22 cellular contexts compared by ENCODE assay signal in the genomic region with DNA sequence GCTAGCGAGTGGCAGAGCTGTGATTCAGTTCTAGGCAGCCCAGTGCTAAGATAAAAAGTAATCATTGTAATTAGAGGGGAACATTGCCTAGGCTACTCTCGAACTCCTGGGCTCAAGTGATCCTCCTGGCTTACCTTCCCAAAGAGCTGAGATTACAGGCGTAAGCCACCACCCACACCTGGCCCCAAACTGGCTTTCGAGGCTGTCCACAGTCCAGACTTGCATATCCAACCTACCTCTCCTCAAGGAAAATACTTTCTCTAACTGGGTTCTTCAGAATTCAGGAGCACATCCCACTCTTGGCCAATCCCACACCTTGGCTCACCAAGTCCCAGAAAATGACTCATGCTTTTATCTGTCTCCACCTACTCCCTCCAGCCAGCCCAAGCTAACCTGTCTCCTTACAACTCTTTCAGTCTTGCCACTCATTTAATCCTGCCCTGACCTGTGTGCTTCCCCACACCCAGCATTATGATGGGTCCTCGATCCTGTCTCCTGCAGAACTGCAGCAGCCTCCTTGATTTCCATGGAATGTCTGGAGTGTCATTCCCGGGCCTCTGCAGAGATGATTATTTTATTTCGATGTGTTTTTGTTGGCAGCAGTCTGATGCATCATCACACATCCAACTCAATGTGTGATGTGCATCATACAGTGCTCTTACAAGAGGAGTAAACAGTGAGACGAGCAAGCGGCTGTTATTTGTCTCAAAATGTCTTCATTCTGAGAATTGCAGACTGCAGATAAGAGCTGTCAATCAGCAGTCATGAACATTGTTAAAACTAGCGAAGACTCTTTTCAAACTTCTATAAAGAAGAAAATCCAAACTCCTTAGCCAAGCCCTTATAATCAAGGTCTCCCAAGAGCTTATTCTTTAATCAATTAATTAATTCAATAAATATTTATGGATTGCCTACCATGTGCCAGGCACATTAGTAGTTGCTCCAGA.
DNase-seq lines count a peak whose midpoint lies in the region; ATAC-seq and TF ChIP-seq lines count a peak whose summit lies in the region.
"Had no signal": no experiment of that assay in that cellular context is flagged by ENCODE, and none has a peak within 500 bp of the region (broad histone marks: within the 10 kb centered on the region; RNA-seq: fewer than 3 reads in every experiment).

No MANE protein-coding gene starts in this region.

- POLR2A ChIA-PET in HEK293T (lab: Yijun Ruan, JAX), result no interaction called here

- CTCF ChIA-PET in HEK293T (lab: Yijun Ruan, JAX), result no interaction called here

- no peak for TF ChIP-seq CTCF in RWPE2 (IDR thresholded peaks at IDR 0.05; ENCODE audit: poor library complexity, severe bottlenecking)

- DNase-seq in HEK293T (ENCODE audit: extremely low spot score) (no peak), RWPE2 (ENCODE audit: low spot score) (no peak), epithelial cell of prostate (ENCODE audit: low read depth, low spot score) (peak; percentile 16), superior temporal gyrus (ENCODE audit: extremely low spot score) (peak; percentile 30), substantia nigra (lab: John Stamatoyannopoulos, UW) (no peak)
- no peak for DNase-seq in stimulated activated CD4-positive, alpha-beta T cell treated with anti-CD3 and anti-CD28 coated beads, Interleukin-2, amount 100 ng/mL, for 24 hours
- DNase-seq: activated CD4-positive, alpha-beta T cell treated with anti-CD3 and anti-CD28 coated beads, Interleukin-2, amount 50 U/mL, for 4 hours; CD8-positive, alpha-beta memory T cell; DMS53; heart left ventricle; Kasumi-1; NCI-H1105; NCI-H524; NK-92 treated with Interleukin-12 subunit alpha and Interleukin-12 subunit beta, amount 100 ng/mL, for 24 hours; stimulated activated CD4-positive, alpha-beta T cell treated with anti-CD3 and anti-CD28 coated beads, Interleukin-1b, Interleukin-23, amount 100 ng/mL, for 48 hours had no signal

- no peak overlapping the region for H3K4me3 ChIP-seq in RWPE2 (ENCODE audit: severe bottlenecking)
- H3K4me3 ChIP-seq: breast epithelium, GM12878, heart left ventricle, skin epidermis, thoracic aorta had no signal

- H3K36me3 ChIP-seq in RWPE2 (ENCODE audit: low read depth), result no peaks in the 10 kb centered on the region
- H3K36me3 ChIP-seq: breast epithelium, heart left ventricle, thoracic aorta had no signal

- H3K27ac ChIP-seq in RWPE2 (ENCODE audit: poor library complexity, severe bottlenecking), result no peak overlapping the region
- no peak overlapping the region for H3K27ac ChIP-seq in epithelial cell of prostate
- no peak overlapping the region for H3K27ac ChIP-seq in substantia nigra (ENCODE audit: low read depth, low read length, poor library complexity, severe bottlenecking)
- H3K27ac ChIP-seq: breast epithelium, heart left ventricle, thoracic aorta had no signal

- H3K27me3 ChIP-seq in RWPE2 (ENCODE audit: insufficient read depth, poor library complexity, severe bottlenecking), result no peaks in the 10 kb centered on the region
- H3K27me3 ChIP-seq: breast epithelium, heart left ventricle had no signal

- ATAC-seq in RWPE2 (ENCODE audit: low read depth), result peak; percentile 85
- ATAC-seq in HG03175 (IDR thresholded peaks at IDR 0.05; ENCODE audit: unreplicated experiment), result no peak
- ATAC-seq: GM12878; heart left ventricle; stimulated activated memory B cell treated with anti-CD40 and anti-IgM and Interleukin-4, amounts not matched to agents 10 μg/mL and 1 μg/mL and 100 μg/mL, for 72 hours; WTC11 had no signal

- no peaks in the 10 kb centered on the region for H3K4me1 ChIP-seq in RWPE2 (ENCODE audit: insufficient read depth, poor library complexity, severe bottlenecking)
- H3K4me1 ChIP-seq: breast epithelium had no signal

- no peaks in the 10 kb centered on the region for H3K9me3 ChIP-seq in RWPE2 (ENCODE audit: severe bottlenecking)
- H3K9me3 ChIP-seq: breast epithelium, heart left ventricle, thoracic aorta had no signal

TF ChIP-seq in HEK293T, 16 proteins besides CTCF, POLR2A, EP300 and RAD21:
- no peak for TF ChIP-seq ZNF384 (IDR thresholded peaks at IDR 0.05)
- TF ChIP-seq, protein P1, sequence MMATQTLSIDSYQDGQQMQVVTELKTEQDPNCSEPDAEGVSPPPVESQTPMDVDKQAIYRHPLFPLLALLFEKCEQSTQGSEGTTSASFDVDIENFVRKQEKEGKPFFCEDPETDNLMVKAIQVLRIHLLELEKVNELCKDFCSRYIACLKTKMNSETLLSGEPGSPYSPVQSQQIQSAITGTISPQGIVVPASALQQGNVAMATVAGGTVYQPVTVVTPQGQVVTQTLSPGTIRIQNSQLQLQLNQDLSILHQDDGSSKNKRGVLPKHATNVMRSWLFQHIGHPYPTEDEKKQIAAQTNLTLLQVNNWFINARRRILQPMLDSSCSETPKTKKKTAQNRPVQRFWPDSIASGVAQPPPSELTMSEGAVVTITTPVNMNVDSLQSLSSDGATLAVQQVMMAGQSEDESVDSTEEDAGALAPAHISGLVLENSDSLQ (IDR thresholded peaks at IDR 0.05), result peak; percentile 30
TF ChIP-seq in HEK293T: peak in this region for 1.

Comparison
In these comparisons a context has a peak if more than half of its experiments do, and no peak if none do; other contexts are left out.
1. DNase-seq: peak in epithelial cell of prostate (single experiment) and superior temporal gyrus (single experiment); none in HEK293T (single experiment), RWPE2 (single experiment), substantia nigra (0 of 49) and stimulated activated CD4-positive, alpha-beta T cell treated with anti-CD3 and anti-CD28 coated beads, Interleukin-2, amount 100 ng/mL, for 24 hours (0 of 2).